ENCODE assay signal across 8 cellular contexts in genomic region chr12:120468271-120468845, GRCh38. TPM values are rescaled to one million over a fixed set of nuclear protein-coding genes. Genes with fewer than 3 reads are reported as not detected.
A peak's percentile ranks its signal among the peaks of the same experiment; 100 is the strongest.
DNase-seq lines count a peak whose midpoint lies in the region; ATAC-seq and TF ChIP-seq lines count a peak whose summit lies in the region.

No MANE protein-coding gene starts in this region.

- H3K9ac ChIP-seq in stomach smooth muscle (ENCODE audit: low read length in 2 of 2): peak overlapping the region; percentile 53 to 81

- intact Hi-C loops in left colon (cut with DNase I, micrococcal nuclease): no loop called here

- H3K4me1 ChIP-seq in HAP-1 (peaks cover 22% of the 10 kb centered on the region), RWPE2 (ENCODE audit: insufficient read depth, poor library complexity, severe bottlenecking) (peaks cover 8% of the 10 kb centered on the region), stomach smooth muscle (ENCODE audit: control insufficient read depth, insufficient read depth, low read length) (peaks cover 21% of the 10 kb centered on the region)

- H3K4me3 ChIP-seq in HAP-1 (peak overlapping the region; percentile 79), RWPE2 (ENCODE audit: severe bottlenecking) (peak overlapping the region; percentile 99), cardiac fibroblast (replicated peaks in 1 of 2; ENCODE audit: low read depth in 2 of 2, low read length in 2 of 2) (peak overlapping the region; percentile 94 to 96), stomach smooth muscle (ENCODE audit: low read length in 2 of 2) (peak overlapping the region; percentile 55 to 84)

- in situ Hi-C loops in Caki2 (cut with HindIII; ENCODE audit: low pct_unique_long_range_greater_than_20kb, low sequenced_read_pairs) (no loop called here), HAP-1 (cut with MboI; ENCODE audit: low sequenced_read_pairs) (no loop called here)

- DNase-seq in Caki2 (ENCODE audit: low read depth) (peak; percentile 41), HAP-1 (ENCODE audit: low spot score in 2 of 2) (peak in 1 of 2 experiments; percentile 40), RWPE2 (ENCODE audit: low spot score) (no peak), cardiac fibroblast (ENCODE audit: low read depth in 2 of 2) (peak; percentile 74 to 75), left colon (peak in 1 of 2 donors; percentile 30)

- ATAC-seq in RWPE2 (ENCODE audit: low read depth): peak; percentile 43
- ATAC-seq in left colon: peak; percentile 10
- no peak for ATAC-seq in HG02588 (IDR thresholded peaks at IDR 0.05; ENCODE audit: unreplicated experiment)
- no peak for ATAC-seq in GM19035 (IDR thresholded peaks at IDR 0.05; ENCODE audit: unreplicated experiment)

- H3K27me3 ChIP-seq in HAP-1 (ENCODE audit: low read depth): no peaks in the 10 kb centered on the region
- H3K27me3 ChIP-seq in RWPE2 (ENCODE audit: insufficient read depth, poor library complexity, severe bottlenecking): no peaks in the 10 kb centered on the region
- H3K27me3 ChIP-seq in stomach smooth muscle (ENCODE audit: control insufficient read depth in 1 of 2, insufficient read depth in 2 of 2, low read length in 2 of 2): no peaks in the 10 kb centered on the region

- H3K36me3 ChIP-seq in HAP-1 (replicated peaks) (peaks cover 35% of the 10 kb centered on the region), RWPE2 (ENCODE audit: low read depth) (peaks cover 43% of the 10 kb centered on the region), stomach smooth muscle (ENCODE audit: control insufficient read depth in 2 of 2, insufficient read depth in 2 of 2, low read length in 2 of 2) (peaks cover 19 to 24% of the 10 kb centered on the region in 2 donors)

- no peak for TF ChIP-seq CTCF in RWPE2 (IDR thresholded peaks at IDR 0.05; ENCODE audit: poor library complexity, severe bottlenecking)
- no peak for TF ChIP-seq CTCF in cardiac fibroblast (IDR thresholded peaks at IDR 0.05; ENCODE audit: low read depth, low read length)

- H3K27ac ChIP-seq in RWPE2 (ENCODE audit: poor library complexity, severe bottlenecking) (peak overlapping the region; percentile 88), stomach smooth muscle (ENCODE audit: low read length) (peak overlapping the region; percentile 64)

- no peaks in the 10 kb centered on the region for H3K9me3 ChIP-seq in HAP-1
- no peaks in the 10 kb centered on the region for H3K9me3 ChIP-seq in RWPE2 (ENCODE audit: severe bottlenecking)
- H3K9me3 ChIP-seq in stomach smooth muscle (ENCODE audit: control insufficient read depth in 2 of 2, low read length in 2 of 2): no peaks in the 10 kb centered on the region

RNA-seq across cellular contexts. Expression of gene SRSF9, which starts 1.2 kb away (rescaled TPM):
- 336 and 419 TPM in 2 replicates for total RNA-seq in Caki2 (2014; rRNA removed; shearing (Covaris generic); ENCODE audit: low replicate concordance)
- total RNA-seq in left colon: 100 to 1,000 TPM; 135 to 143 TPM

RNA-seq across cellular contexts. Expression of gene GATC, which starts 22.1 kb away (rescaled TPM):
- 24.9 and 36.8 TPM in 2 replicates for total RNA-seq in Caki2 (2014; rRNA removed; shearing (Covaris generic); ENCODE audit: low replicate concordance)
- 10 to 100 TPM; 18.9 to 32.7 TPM for total RNA-seq in left colon

RNA-seq across cellular contexts. Expression of gene TRIAP1, which starts 22.2 kb away (rescaled TPM):
- 75.7 and 92.8 TPM in 2 replicates for total RNA-seq in Caki2 (2014; rRNA removed; shearing (Covaris generic); ENCODE audit: low replicate concordance)
- total RNA-seq in left colon: 10 to 100 TPM; 14.1 to 20.1 TPM

RNA-seq across cellular contexts. Expression of gene DYNLL1, which starts 27.6 kb away (rescaled TPM):
- 551 and 600 TPM in 2 replicates for total RNA-seq in Caki2 (2014; rRNA removed; shearing (Covaris generic); ENCODE audit: low replicate concordance)
- 100 to 1,000 TPM; 338 to 371 TPM for total RNA-seq in left colon

RNA-seq across cellular contexts. Expression of gene COX6A1, which starts 30.4 kb away (rescaled TPM):
- 793 and 854 TPM in 2 replicates for total RNA-seq in Caki2 (2014; rRNA removed; shearing (Covaris generic); ENCODE audit: low replicate concordance)
- total RNA-seq in left colon: 1,000 to 10,000 TPM in 1 of 2 donors, 100 to 1,000 TPM in 1; 936 to 1,140 TPM

Comparison
In these comparisons a context has a peak if more than half of its experiments do, and no peak if none do; other contexts are left out.
1. ATAC-seq: peak in RWPE2 (single experiment) and left colon (single experiment); none in HG02588 (single experiment) and GM19035 (single experiment).
2. Peak in every context shown above with its lines, with median percentiles within 50 percentile points of each other: H3K4me3 ChIP-seq.